ENCODE assay signal across 22 cellular contexts in genomic region chr10:86041116-86041515, GRCh38.
"Had no signal": no experiment of that assay in that cellular context is flagged by ENCODE, and none has a peak within 500 bp of the region (broad histone marks: within the 10 kb centered on the region; RNA-seq: fewer than 3 reads in every experiment).

No MANE protein-coding gene starts in this region.

- H3K4me3 ChIP-seq: breast epithelium, PC-9 had no signal

- H3K36me3 ChIP-seq: breast epithelium had no signal

- H3K36me3 Mint-ChIP-seq: activated naive CD4-positive, alpha-beta T cell treated with anti-CD3 and anti-CD28 coated beads, Interleukin-2, amount 50 U/mL, for 24 hours; WTC11 had no signal

- H3K4me3 Mint-ChIP-seq: activated naive CD4-positive, alpha-beta T cell treated with anti-CD3 and anti-CD28 coated beads, Interleukin-2, amount 50 U/mL, for 24 hours; T-helper 17 cell; WTC11 had no signal

- H3K4me2 ChIP-seq: PC-9 had no signal

- DNase-seq: activated CD4-positive, alpha-beta T cell treated with anti-CD3 and anti-CD28 coated beads for 48 hours; activated CD4-positive, alpha-beta T cell treated with anti-CD3 and anti-CD28 coated beads, Interleukin-2, amount 50 U/mL, for 4 hours; activated CD4-positive, CD25-positive, alpha-beta regulatory T cell treated with anti-CD3 and anti-CD28 coated beads, Interleukin-2, amount 50 U/mL, for 72 hours; activated effector memory CD4-positive, alpha-beta T cell treated with Interleukin-2 at 50 U/mL for 16 hours; activated naive CD4-positive, alpha-beta T cell; activated T-cell treated with anti-CD3 and anti-CD28 coated beads, Interleukin-2, amount 50 U/mL, for 1 hour; aorta; central memory CD4-positive, alpha-beta T cell; MM.1S; NCI-H1105 treated with DMSO at 0.1 percent for 48 hours; NCI-H1436 treated with DMSO at 0.1 percent for 48 hours; NCI-H187; NCI-H2081; NCI-H510A treated with DMSO at 0.1 percent for 48 hours; NCI-H69; PC-9; SHP77 treated with DMSO at 0.1 percent for 48 hours; T-helper 17 cell; T-helper 9 cell had no signal

- H3K27ac Mint-ChIP-seq: activated naive CD4-positive, alpha-beta T cell treated with anti-CD3 and anti-CD28 coated beads, Interleukin-2, amount 50 U/mL, for 24 hours; T-helper 17 cell; WTC11 had no signal

- H3K4me1 ChIP-seq: breast epithelium had no signal

- H3K4me1 Mint-ChIP-seq: activated naive CD4-positive, alpha-beta T cell treated with anti-CD3 and anti-CD28 coated beads, Interleukin-2, amount 50 U/mL, for 24 hours; WTC11 had no signal

- H3K27me3 Mint-ChIP-seq: T-helper 17 cell had no signal

- H3K27me3 ChIP-seq: breast epithelium had no signal

- H3K9me3 Mint-ChIP-seq: activated naive CD4-positive, alpha-beta T cell treated with anti-CD3 and anti-CD28 coated beads, Interleukin-2, amount 50 U/mL, for 24 hours; WTC11 had no signal

- H3K27ac ChIP-seq: breast epithelium, PC-9 had no signal

- ATAC-seq: T-helper 17 cell, WTC11 had no signal
